29 cellular contexts compared by ENCODE assay signal in the genomic region with DNA sequence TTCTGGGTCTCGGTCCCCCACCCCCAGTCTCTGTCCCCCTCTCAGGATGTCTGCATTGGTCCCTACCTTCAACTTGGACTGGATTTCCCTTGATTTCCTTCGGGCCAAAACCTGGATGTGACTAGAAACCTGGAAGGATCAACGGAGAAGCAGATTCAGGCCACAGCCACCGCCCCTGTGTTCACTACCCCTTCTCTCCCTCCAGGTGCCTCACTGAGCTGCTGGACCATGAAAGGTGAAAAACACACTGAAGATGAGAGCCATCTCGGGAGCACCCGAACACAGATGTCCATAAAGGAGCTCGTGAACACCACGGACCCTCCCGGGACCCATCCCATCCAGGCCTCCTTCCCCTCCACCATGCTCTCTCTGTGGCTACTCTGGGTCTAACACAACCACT. TPM values are rescaled to one million over a fixed set of nuclear protein-coding genes. Genes with fewer than 3 reads are reported as not detected.
DNase-seq lines count a peak whose midpoint lies in the region; ATAC-seq and TF ChIP-seq lines count a peak whose summit lies in the region.
"Had no signal": no experiment of that assay in that cellular context is flagged by ENCODE, and none has a peak within 500 bp of the region (broad histone marks: within the 10 kb centered on the region; RNA-seq: fewer than 3 reads in every experiment).

No MANE protein-coding gene starts in this region.

- H3K4me3 Mint-ChIP-seq in brain = no peak overlapping the region
- H3K4me3 Mint-ChIP-seq in neural crest cell = peak overlapping the region; percentile 49
- H3K4me3 Mint-ChIP-seq: activated CD8-positive, alpha-beta T cell treated with anti-CD3 and anti-CD28 coated beads, Interleukin-2, amount 10 ng/mL, durations not matched to agents 7 days and 5 days; activated T-cell treated with anti-CD3 and anti-CD28 coated beads, Interleukin-2, amount 50 U/mL, for 24 hours; T-helper 2 cell treated with Interferon-gamma antibody and Interleukin-4, amounts not matched to agents 5 μg/mL and 100 μg/mL, for 36 hours had no signal

- H3K4me3 ChIP-seq in right atrium auricular region (no peak overlapping the region), heart right ventricle (no peak overlapping the region)
- H3K4me3 ChIP-seq: BLaER1 treated with 17β-estradiol and CSF1 and Interleukin-3, amounts not matched to agents 10 nM and 100 nM; esophagus squamous epithelium; gastroesophageal sphincter had no signal

- no peaks in the 10 kb centered on the region for H3K9me3 ChIP-seq in right atrium auricular region
- no peaks in the 10 kb centered on the region for H3K9me3 ChIP-seq in heart right ventricle
- H3K9me3 ChIP-seq: BLaER1 treated with 17β-estradiol and CSF1 and Interleukin-3, amounts not matched to agents 10 nM and 100 nM; esophagus squamous epithelium; gastroesophageal sphincter; SK-N-SH had no signal

- no peaks in the 10 kb centered on the region for H3K27me3 ChIP-seq in right atrium auricular region
- peaks cover 0 to 11% (median 0%) of the 10 kb centered on the region in 7 donors for H3K27me3 ChIP-seq in heart right ventricle
- H3K27me3 ChIP-seq: gastroesophageal sphincter had no signal

- TF ChIP-seq CTCF in right atrium auricular region (IDR thresholded peaks at IDR 0.05) (no peak), heart right ventricle (IDR thresholded peaks at IDR 0.05) (no peak), brain (conservative IDR thresholded peaks at IDR 0.05) (no peak), neural crest cell (conservative IDR thresholded peaks at IDR 0.05) (no peak)

- WGBS in heart right ventricle, 2 donors = 75 to 80% methylated on average over 9 of the region's 9 CpGs

- H3K4me1 Mint-ChIP-seq in brain = peaks cover 19% of the 10 kb centered on the region
- peaks cover 33% of the 10 kb centered on the region for H3K4me1 Mint-ChIP-seq in neural crest cell

- DNase-seq in right atrium auricular region (ENCODE audit: low spot score) (no peak), heart right ventricle (no peak), neural crest cell (ENCODE audit: low read depth, low spot score) (no peak), LoVo (ENCODE audit: low spot score) (no peak), cerebellar nuclear complex (lab: John Stamatoyannopoulos, UW) (no peak), DMS79 (lab: John Stamatoyannopoulos, UW) (no peak)
- DNase-seq in activated naive CD4-positive, alpha-beta T cell treated with anti-CD3 and anti-CD28 coated beads, Interleukin-2, amount 50 U/mL, for 72 hours (ENCODE audit: low spot score in 2 of 2) = no peak
- DNase-seq: activated CD4-positive, CD25-positive, alpha-beta regulatory T cell; activated CD8-positive, alpha-beta T cell treated with anti-CD3 and anti-CD28 coated beads, Interleukin-2, amount 10 ng/mL, durations not matched to agents 7 days and 5 days; activated naive CD4-positive, alpha-beta T cell treated with Interleukin-2 at 50 U/mL for 16 hours; activated T-cell treated with anti-CD3 and anti-CD28 coated beads, Interleukin-2, amount 50 U/mL, for 24 hours; amygdala; central memory CD4-positive, alpha-beta T cell; effector CD4-positive, alpha-beta T cell; esophagus squamous epithelium; IMR-90; left cardiac atrium; midbrain; NCI-H187 treated with DMSO at 0.1 percent for 48 hours; SK-N-SH; stimulated activated CD4-positive, alpha-beta T cell treated with anti-CD3 and anti-CD28 coated beads, Interleukin-4, amount 100 ng/mL, for 24 hours had no signal

- peak overlapping the region in 4 of 5 experiments; percentile 15 to 60 (median 28) for H3K27ac Mint-ChIP-seq in brain
- H3K27ac Mint-ChIP-seq in neural crest cell (ENCODE audit: unreplicated experiment) = peak overlapping the region; percentile 19
- H3K27ac Mint-ChIP-seq in activated naive CD4-positive, alpha-beta T cell treated with anti-CD3 and anti-CD28 coated beads, Interleukin-2, amount 50 U/mL, for 72 hours = no peak overlapping the region
- H3K27ac Mint-ChIP-seq: activated CD8-positive, alpha-beta T cell treated with anti-CD3 and anti-CD28 coated beads, Interleukin-2, amount 10 ng/mL, durations not matched to agents 7 days and 5 days; activated T-cell treated with anti-CD3 and anti-CD28 coated beads, Interleukin-2, amount 50 U/mL, for 24 hours; T-helper 2 cell treated with Interferon-gamma antibody and Interleukin-4, amounts not matched to agents 5 μg/mL and 100 μg/mL, for 36 hours had no signal

- intact Hi-C loops in heart right ventricle (cut with DNase I) = no loop called here

- ATAC-seq in heart right ventricle = no peak
- no peak for ATAC-seq in activated naive CD4-positive, alpha-beta T cell treated with anti-CD3 and anti-CD28 coated beads, Interleukin-2, amount 50 U/mL, for 72 hours
- ATAC-seq: activated CD8-positive, alpha-beta T cell treated with anti-CD3 and anti-CD28 coated beads, Interleukin-2, amount 10 ng/mL, durations not matched to agents 7 days and 5 days; gastroesophageal sphincter; left cardiac atrium; Panc1 had no signal

- H3K27ac ChIP-seq in right atrium auricular region = peak overlapping the region; percentile 31 to 47
- peak overlapping the region in 4 of 10 donors; percentile 4 to 77 (median 34) for H3K27ac ChIP-seq in heart right ventricle

- H3K4me1 ChIP-seq in right atrium auricular region (peaks cover 0 to 33% of the 10 kb centered on the region in 2 donors), heart right ventricle (peaks cover 0 to 33% (median 18%) of the 10 kb centered on the region in 9 donors)

- H3K36me3 ChIP-seq in right atrium auricular region = peaks cover 48% of the 10 kb centered on the region
- H3K36me3 ChIP-seq in heart right ventricle = peaks cover 0 to 63% (median 30%) of the 10 kb centered on the region in 9 donors
- H3K36me3 ChIP-seq: BLaER1 treated with 17β-estradiol and CSF1 and Interleukin-3, amounts not matched to agents 10 nM and 100 nM had no signal

- H3K27me3 Mint-ChIP-seq in brain = peaks cover 10% of the 10 kb centered on the region
- peaks cover 5% of the 10 kb centered on the region for H3K27me3 Mint-ChIP-seq in neural crest cell (ENCODE audit: low read depth)

- H3K9me3 Mint-ChIP-seq in brain (peaks cover 0 to 3% (median 0%) of the 10 kb centered on the region in 5 experiments), neural crest cell (no peaks in the 10 kb centered on the region)
- H3K9me3 Mint-ChIP-seq in activated naive CD4-positive, alpha-beta T cell treated with anti-CD3 and anti-CD28 coated beads, Interleukin-2, amount 50 U/mL, for 72 hours = no peaks in the 10 kb centered on the region
- H3K9me3 Mint-ChIP-seq: activated T-cell treated with anti-CD3 and anti-CD28 coated beads, Interleukin-2, amount 50 U/mL, for 24 hours; T-helper 2 cell treated with Interferon-gamma antibody and Interleukin-4, amounts not matched to agents 5 μg/mL and 100 μg/mL, for 36 hours had no signal

- H3K36me3 Mint-ChIP-seq in brain (peaks cover 57% of the 10 kb centered on the region), neural crest cell (ENCODE audit: low read depth) (peaks cover 30% of the 10 kb centered on the region)
- no peaks in the 10 kb centered on the region for H3K36me3 Mint-ChIP-seq in activated naive CD4-positive, alpha-beta T cell treated with anti-CD3 and anti-CD28 coated beads, Interleukin-2, amount 50 U/mL, for 72 hours

RNA-seq across cellular contexts. Expression of gene TEAD2, which starts 5.0 kb away (rescaled TPM):
- total RNA-seq in right atrium auricular region = 10 to 100 TPM; 39.8 to 45.3 TPM
- 10 to 100 TPM; 34.1 to 67.8 (median 45.1) TPM for total RNA-seq in heart right ventricle
- polyA plus RNA-seq in heart right ventricle = 10 to 100 TPM; 43.5 to 50.5 TPM
- 42.5 TPM for polyA plus RNA-seq in brain (ENCODE audit: insufficient read depth, low read depth, low replicate concordance)
- 153 and 164 TPM in 2 replicates for total RNA-seq in neural crest cell
- total RNA-seq in activated naive CD4-positive, alpha-beta T cell treated with anti-CD3 and anti-CD28 coated beads, Interleukin-2, amount 50 U/mL, for 72 hours = under 1 TPM in 1 of 2 donors, not detected in 1; 0.32 TPM
- total RNA-seq: activated CD8-positive, alpha-beta T cell treated with anti-CD3 and anti-CD28 coated beads, Interleukin-2, amount 10 ng/mL, durations not matched to agents 7 days and 5 days had no signal

RNA-seq across cellular contexts. Expression of gene DKKL1, which starts 6.5 kb away (rescaled TPM):
- total RNA-seq in right atrium auricular region (not detected), heart right ventricle (under 1 TPM in 3 of 10 donors, not detected in 7; 0.22 to 0.54 (median 0.26) TPM), neural crest cell (1.9 and 2.0 TPM in 2 replicates)
- polyA plus RNA-seq in heart right ventricle (under 1 TPM in 1 of 2 donors, not detected in 1; 0.20 TPM), brain (ENCODE audit: insufficient read depth, low read depth, low replicate concordance) (4.0 TPM)
- not detected for total RNA-seq in activated naive CD4-positive, alpha-beta T cell treated with anti-CD3 and anti-CD28 coated beads, Interleukin-2, amount 50 U/mL, for 72 hours
- total RNA-seq: activated CD8-positive, alpha-beta T cell treated with anti-CD3 and anti-CD28 coated beads, Interleukin-2, amount 10 ng/mL, durations not matched to agents 7 days and 5 days; esophagus squamous epithelium; gastroesophageal sphincter; IMR-90; left cardiac atrium had no signal

RNA-seq across cellular contexts. Expression of gene CD37, which starts 22.0 kb away (rescaled TPM):
- total RNA-seq in right atrium auricular region (10 to 100 TPM in 1 of 2 donors, 1 to 10 TPM in 1; 2.6 to 12.1 TPM), heart right ventricle (10 to 100 TPM in 2 of 10 donors, 1 to 10 TPM in 8; 2.0 to 34.2 (median 3.9) TPM), neural crest cell (not detected in 2 replicates)
- polyA plus RNA-seq in heart right ventricle (1 to 10 TPM; 2.3 to 3.5 TPM), brain (ENCODE audit: insufficient read depth, low read depth, low replicate concordance) (8.2 TPM)
- total RNA-seq in activated naive CD4-positive, alpha-beta T cell treated with anti-CD3 and anti-CD28 coated beads, Interleukin-2, amount 50 U/mL, for 72 hours = 100 to 1,000 TPM; 166 to 194 TPM
- total RNA-seq: A673, IMR-90 had no signal
- polyA plus RNA-seq: IMR-90, neural cell, SK-N-SH had no signal

RNA-seq across cellular contexts. Expression of gene KASH5, which starts 30.9 kb away (rescaled TPM):
- total RNA-seq in right atrium auricular region = not detected
- total RNA-seq in heart right ventricle = not detected
- polyA plus RNA-seq in heart right ventricle = not detected
- not detected for polyA plus RNA-seq in brain (ENCODE audit: insufficient read depth, low read depth, low replicate concordance)
- not detected in 2 replicates for total RNA-seq in neural crest cell
- total RNA-seq in activated naive CD4-positive, alpha-beta T cell treated with anti-CD3 and anti-CD28 coated beads, Interleukin-2, amount 50 U/mL, for 72 hours = 1 to 10 TPM in 1 of 2 donors, under 1 TPM in 1; 0.95 to 1.7 TPM
- total RNA-seq: activated CD8-positive, alpha-beta T cell treated with anti-CD3 and anti-CD28 coated beads, Interleukin-2, amount 10 ng/mL, durations not matched to agents 7 days and 5 days; esophagus squamous epithelium; gastroesophageal sphincter; IMR-90; left cardiac atrium; subcutaneous adipose tissue had no signal
- polyA plus RNA-seq: IMR-90 had no signal

RNA-seq across cellular contexts. Expression of gene SLC6A16, which starts 32.2 kb away (rescaled TPM):
- total RNA-seq in right atrium auricular region = under 1 TPM; 0.56 to 0.90 TPM
- total RNA-seq in heart right ventricle = 1 to 10 TPM in 2 of 10 donors, under 1 TPM in 8; 0.25 to 1.0 (median 0.77) TPM
- polyA plus RNA-seq in heart right ventricle = 1 to 10 TPM in 1 of 2 donors, under 1 TPM in 1; 0.13 to 3.1 TPM
- 1.7 TPM for polyA plus RNA-seq in brain (ENCODE audit: insufficient read depth, low read depth, low replicate concordance)
- 7.4 and 9.4 TPM in 2 replicates for total RNA-seq in neural crest cell
- total RNA-seq in activated naive CD4-positive, alpha-beta T cell treated with anti-CD3 and anti-CD28 coated beads, Interleukin-2, amount 50 U/mL, for 72 hours = 1 to 10 TPM; 1.0 to 2.3 TPM
- polyA plus RNA-seq: neural cell had no signal

Comparison
In these comparisons a context has a peak if more than half of its experiments do, and no peak if none do; other contexts are left out.
1. H3K27ac Mint-ChIP-seq: peak in brain (4 of 5) and neural crest cell (single experiment); none in activated naive CD4-positive, alpha-beta T cell treated with anti-CD3 and anti-CD28 coated beads, Interleukin-2, amount 50 U/mL, for 72 hours (0 of 2).
2. RNA of gene TEAD2, which starts 5.0 kb away (total RNA-seq): 153 to 164 TPM in neural crest cell, 34.1 to 67.8 TPM in heart right ventricle and 39.8 to 45.3 TPM in right atrium auricular region; 0.32 TPM in activated naive CD4-positive, alpha-beta T cell treated with anti-CD3 and anti-CD28 coated beads, Interleukin-2, amount 50 U/mL, for 72 hours; every median in the first group is over 10 times any median in the second.
3. RNA of gene CD37, which starts 22.0 kb away (total RNA-seq): 166 to 194 TPM in activated naive CD4-positive, alpha-beta T cell treated with anti-CD3 and anti-CD28 coated beads, Interleukin-2, amount 50 U/mL, for 72 hours; 2.6 to 12.1 TPM in right atrium auricular region, 2.0 to 34.2 TPM in heart right ventricle and not detected in neural crest cell; every median in the first group is over 4 times any median in the second.